Comparison of ENCODE assay signal across 1 cellular context in genomic region chr17:58535431-58535830, GRCh38.
TF ChIP-seq lines count a peak whose summit lies in the region.

No MANE protein-coding gene starts in this region.

TF ChIP-seq in HepG2, 621 proteins besides CTCF, POLR2A, EP300 and RAD21 (continued from another document and continues in another):
- TF ChIP-seq HNF4G (IDR thresholded peaks at IDR 0.05; ENCODE audit: borderline replicate concordance, low read depth, low read length): peak; percentile 73
- TF ChIP-seq HNF4G (CRISPR knock-in tag; IDR thresholded peaks at IDR 0.05; ENCODE audit: borderline replicate concordance, low read depth): no peak
- TF ChIP-seq HNF4A (CRISPR knock-in tag; IDR thresholded peaks at IDR 0.05): peak; percentile 82
- no peak for TF ChIP-seq ZBTB49 (CRISPR knock-in tag; IDR thresholded peaks at IDR 0.05; ENCODE audit: borderline replicate concordance)
- no peak for TF ChIP-seq MIXL1 (CRISPR knock-in tag; IDR thresholded peaks at IDR 0.05)
- TF ChIP-seq CSRNP2 (CRISPR knock-in tag; conservative IDR thresholded peaks at IDR 0.05; ENCODE audit: low read depth): no peak
- TF ChIP-seq SKI (IDR thresholded peaks at IDR 0.05; ENCODE audit: partially characterized antibody): no peak
- TF ChIP-seq BCL3 (CRISPR knock-in tag; IDR thresholded peaks at IDR 0.05): no peak
- no peak for TF ChIP-seq ZNF773 (CRISPR knock-in tag; IDR thresholded peaks at IDR 0.05; ENCODE audit: borderline replicate concordance)
- TF ChIP-seq SMAD3 (CRISPR knock-in tag; IDR thresholded peaks at IDR 0.05): 0 out of 2 replicates have a peak, but pooled peaks have one; percentile 19
- TF ChIP-seq TEAD3 (CRISPR knock-in tag; optimal IDR thresholded peaks at IDR 0.05; ENCODE audit: borderline replicate concordance): peak; percentile 64
- TF ChIP-seq ZNF567 (CRISPR knock-in tag; IDR thresholded peaks at IDR 0.05; ENCODE audit: borderline replicate concordance): no peak
- TF ChIP-seq MLLT10 (CRISPR knock-in tag; IDR thresholded peaks at IDR 0.05): no peak
- TF ChIP-seq SMAD1 (CRISPR knock-in tag; IDR thresholded peaks at IDR 0.05; ENCODE audit: borderline replicate concordance, low read depth): no peak
- TF ChIP-seq TCF7 (IDR thresholded peaks at IDR 0.05; ENCODE audit: low read depth): peak; percentile 90
- no peak for TF ChIP-seq RBM22 (optimal IDR thresholded peaks at IDR 0.05; ENCODE audit: low read length)
- no peak for TF ChIP-seq ZNF317 (CRISPR knock-in tag; IDR thresholded peaks at IDR 0.05)
- no peak for TF ChIP-seq ZFP62 (CRISPR knock-in tag; IDR thresholded peaks at IDR 0.05)
- no peak for TF ChIP-seq ZNF597 (CRISPR knock-in tag; IDR thresholded peaks at IDR 0.05)
- TF ChIP-seq ZNF570 (CRISPR knock-in tag; IDR thresholded peaks at IDR 0.05; ENCODE audit: borderline replicate concordance): no peak
- TF ChIP-seq ZNF740 (CRISPR knock-in tag; IDR thresholded peaks at IDR 0.05): no peak
- no peak for TF ChIP-seq ZNF44 (CRISPR knock-in tag; IDR thresholded peaks at IDR 0.05)
- no peak for TF ChIP-seq KLF12 (CRISPR knock-in tag; IDR thresholded peaks at IDR 0.05; ENCODE audit: borderline replicate concordance)
- TF ChIP-seq ZNF101 (CRISPR knock-in tag; IDR thresholded peaks at IDR 0.05; ENCODE audit: borderline replicate concordance, low read depth): no peak
- no peak for TF ChIP-seq HOXA3 (CRISPR knock-in tag; IDR thresholded peaks at IDR 0.05)
- no peak for TF ChIP-seq IRX3 (CRISPR knock-in tag; IDR thresholded peaks at IDR 0.05; ENCODE audit: borderline replicate concordance, low read depth)
- TF ChIP-seq RFX1 (IDR thresholded peaks at IDR 0.05): no peak
- TF ChIP-seq SP1 (IDR thresholded peaks at IDR 0.05): no peak
- TF ChIP-seq SP1 (CRISPR knock-in tag; IDR thresholded peaks at IDR 0.05): no peak
- no peak for TF ChIP-seq ZNF256 (CRISPR knock-in tag; conservative IDR thresholded peaks at IDR 0.05)
- TF ChIP-seq DRAP1 (CRISPR knock-in tag; IDR thresholded peaks at IDR 0.05): no peak
- peak; percentile 67 for TF ChIP-seq DPF2 (CRISPR knock-in tag; IDR thresholded peaks at IDR 0.05; ENCODE audit: borderline replicate concordance, low read depth)
- TF ChIP-seq EHMT2 (IDR thresholded peaks at IDR 0.05; ENCODE audit: borderline replicate concordance, low read depth, low read length): no peak
- TF ChIP-seq SP5 (CRISPR knock-in tag; IDR thresholded peaks at IDR 0.05; ENCODE audit: borderline replicate concordance, low read depth): no peak
- no peak for TF ChIP-seq MTF2 (CRISPR knock-in tag; IDR thresholded peaks at IDR 0.05; ENCODE audit: borderline replicate concordance)
- no peak for TF ChIP-seq ZNF510 (CRISPR knock-in tag; IDR thresholded peaks at IDR 0.05; ENCODE audit: low read depth)
- TF ChIP-seq MAFK (conservative IDR thresholded peaks at IDR 0.05 in 1 of 2, IDR thresholded peaks at IDR 0.05 in 1 of 2; ENCODE audit: low read length in 2 of 2): peak; percentile 53 to 69
- no peak for TF ChIP-seq POLR2G (IDR thresholded peaks at IDR 0.05; ENCODE audit: low read depth, low read length)
- peak; percentile 99 for TF ChIP-seq ZBTB37 (CRISPR knock-in tag; IDR thresholded peaks at IDR 0.05)
- no peak for TF ChIP-seq NFAT5 (CRISPR knock-in tag; IDR thresholded peaks at IDR 0.05)
- 0 out of 2 replicates have a peak, but pooled peaks have one; percentile 14 for TF ChIP-seq AHDC1 (CRISPR knock-in tag; IDR thresholded peaks at IDR 0.05; ENCODE audit: borderline replicate concordance)
- no peak for TF ChIP-seq ZNF160 (CRISPR knock-in tag; IDR thresholded peaks at IDR 0.05)
- TF ChIP-seq ATAD3A (CRISPR knock-in tag; IDR thresholded peaks at IDR 0.05): no peak
- no peak for TF ChIP-seq ZNF883 (CRISPR knock-in tag; IDR thresholded peaks at IDR 0.05; ENCODE audit: not compliant biosample characterization)
- TF ChIP-seq ZNF672 (CRISPR knock-in tag; IDR thresholded peaks at IDR 0.05): no peak
